Comparison of ENCODE assay signal across 8 cellular contexts in the genomic region with DNA sequence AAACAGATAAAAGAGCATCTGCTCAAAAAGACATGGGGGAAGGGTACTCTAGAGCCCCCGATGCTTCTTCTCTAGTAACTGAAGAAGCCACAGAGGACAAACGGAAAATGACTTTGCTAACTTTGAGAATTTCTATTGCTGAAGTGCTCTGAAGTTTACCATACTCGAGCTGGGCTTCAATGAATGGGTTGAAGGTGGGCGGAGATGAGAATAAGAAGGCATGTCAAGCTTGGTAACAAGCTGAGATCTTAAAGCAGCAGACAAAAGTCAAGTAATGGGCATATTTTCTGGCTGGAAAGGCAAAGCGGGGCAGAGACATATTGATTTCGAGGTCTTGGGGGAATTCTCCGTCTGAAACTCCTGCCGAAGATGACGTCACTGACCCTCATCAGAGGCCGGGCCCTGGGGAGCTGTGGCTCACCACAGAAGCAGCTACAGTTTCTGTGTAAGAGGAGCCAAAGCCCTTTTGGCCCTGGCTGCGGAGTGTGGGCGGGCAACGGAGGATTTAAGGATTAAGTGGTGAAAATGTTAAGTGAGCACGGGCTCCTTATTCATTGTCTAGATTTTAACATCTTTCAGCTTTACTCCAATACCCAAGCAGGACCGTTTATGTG.
DNase-seq lines count a peak whose midpoint lies in the region; ATAC-seq and TF ChIP-seq lines count a peak whose summit lies in the region.

No MANE protein-coding gene starts in this region.

- H3K27ac Mint-ChIP-seq in endodermal cell, result no peak overlapping the region

- H3K9me3 Mint-ChIP-seq in endodermal cell, result no peaks in the 10 kb centered on the region

- no peak overlapping the region for H3K4me3 ChIP-seq in AG04449 (ENCODE audit: low read depth, low read length)
- no peak overlapping the region for H3K4me3 ChIP-seq in endodermal cell (ENCODE audit: low read length)

- 77 to 84% methylated on average over 8 to 14 of the region's 15 CpGs for WGBS in endodermal cell (ENCODE audit: insufficient coverage in 1 of 2, insufficient read length in 1 of 2), 2 experiments

- no peak overlapping the region for H3K4me3 Mint-ChIP-seq in endodermal cell

- H3K36me3 ChIP-seq in endodermal cell (ENCODE audit: control insufficient read depth, insufficient read depth, low read length), result no peaks in the 10 kb centered on the region

- H3K27me3 ChIP-seq in endodermal cell (ENCODE audit: control insufficient read depth, insufficient read depth, low read length, poor library complexity, severe bottlenecking), result peaks cover 6% of the 10 kb centered on the region

- CTCF ChIA-PET in AG04449 (lab: Yijun Ruan, JAX), result interaction anchor here (1.9 kb wide), 1 partner anchor 429 kb away, joined by 5 read pairs; no protein-coding TSS in a partner anchor

- no peaks in the 10 kb centered on the region for H3K4me1 ChIP-seq in endodermal cell (ENCODE audit: control insufficient read depth, insufficient read depth, low read length)

- peak; percentile 78 for ATAC-seq in GM19467 (IDR thresholded peaks at IDR 0.05; ENCODE audit: unreplicated experiment)
- ATAC-seq in HG03460 (IDR thresholded peaks at IDR 0.05; ENCODE audit: unreplicated experiment), result peak; percentile 82

- H3K9me3 ChIP-seq in endodermal cell (ENCODE audit: control insufficient read depth, low read length), result no peaks in the 10 kb centered on the region

- POLR2A ChIA-PET in AG04449 (lab: Yijun Ruan, JAX), result no interaction called here

- H3K27ac ChIP-seq in endodermal cell (ENCODE audit: low read depth, low read length), result no peak overlapping the region

- no peaks in the 10 kb centered on the region for H3K27me3 Mint-ChIP-seq in endodermal cell (ENCODE audit: insufficient read depth)

- no peaks in the 10 kb centered on the region for H3K36me3 Mint-ChIP-seq in endodermal cell (ENCODE audit: low read depth)

- TF ChIP-seq CTCF in AG04449 (IDR thresholded peaks at IDR 0.05; ENCODE audit: insufficient read depth, low read length, missing control alignments), result no peak
- TF ChIP-seq CTCF in endodermal cell (conservative IDR thresholded peaks at IDR 0.05), result no peak

- peaks cover 6% of the 10 kb centered on the region for H3K4me1 Mint-ChIP-seq in endodermal cell

- DNase-seq in AG04449 (ENCODE audit: low read depth, low spot score) (peak; percentile 83), endodermal cell (peak; percentile 61), stromal cell of bone marrow (ENCODE audit: low read depth) (peak; percentile 98), HuH-7 (ENCODE audit: low spot score) (no peak), SIG-M5 treated with dmso at 0.1 percent for 504 hours (lab: John Stamatoyannopoulos, UW; ENCODE audit: unreplicated experiment) (no peak), DMS153 (lab: John Stamatoyannopoulos, UW) (no peak)

- no peak overlapping the region for H3K9ac ChIP-seq in endodermal cell (ENCODE audit: extremely low read depth, low read length, poor library complexity, severe bottlenecking)

Comparison
In these comparisons a context has a peak if more than half of its experiments do, and no peak if none do; other contexts are left out.
1. DNase-seq: peak in AG04449 (single experiment), endodermal cell (single experiment) and stromal cell of bone marrow (single experiment); none in HuH-7 (single experiment), SIG-M5 treated with dmso at 0.1 percent for 504 hours (single experiment) and DMS153 (single experiment).